Comparison of ENCODE assay signal across 1 cellular context in genomic region chr17:43367588-43368242, GRCh38.
A peak's percentile ranks its signal among the peaks of the same experiment; 100 is the strongest.
TF ChIP-seq lines count a peak whose summit lies in the region.

No MANE protein-coding gene starts in this region.

TF ChIP-seq in HepG2, 621 proteins besides CTCF, POLR2A, EP300 and RAD21 (continued from another document and continues in another):
- TF ChIP-seq ZNF281 (CRISPR knock-in tag; IDR thresholded peaks at IDR 0.05; ENCODE audit: borderline replicate concordance) (peak; percentile 20; the same call in 1 of the 2 replicates), ZNF589 (CRISPR knock-in tag; conservative IDR thresholded peaks at IDR 0.05) (peak; percentile 84; the same call in 1 of the 2 replicates), AGO1 (IDR thresholded peaks at IDR 0.05; ENCODE audit: low read depth, low read length, poor library complexity, severe bottlenecking) (no peak), HNRNPK (IDR thresholded peaks at IDR 0.05; ENCODE audit: low read depth, low read length, poor library complexity, severe bottlenecking) (peak; percentile 54), DDIT3 (CRISPR knock-in tag; IDR thresholded peaks at IDR 0.05) (peak; percentile 52; the same call in 1 of the 2 replicates), BCL6 (CRISPR knock-in tag; IDR thresholded peaks at IDR 0.05) (peak; percentile 40), REL (CRISPR knock-in tag; conservative IDR thresholded peaks at IDR 0.05) (0 out of 2 replicates have a peak, but pooled peaks have one; percentile 19), CREB3 (CRISPR knock-in tag; IDR thresholded peaks at IDR 0.05) (0 out of 2 replicates have a peak, but pooled peaks have one; percentile 6), RBM22 (optimal IDR thresholded peaks at IDR 0.05; ENCODE audit: low read length) (peak; percentile 87), ZNF367 (CRISPR knock-in tag; IDR thresholded peaks at IDR 0.05; ENCODE audit: borderline replicate concordance) (no peak), KLF6 (CRISPR knock-in tag; IDR thresholded peaks at IDR 0.05) (no peak; the same call in 1 of the 2 replicates), SPEN (CRISPR knock-in tag; IDR thresholded peaks at IDR 0.05; ENCODE audit: low read depth) (0 out of 2 replicates have a peak, but pooled peaks have one; percentile 17), ZNF652 (CRISPR knock-in tag; IDR thresholded peaks at IDR 0.05; ENCODE audit: borderline replicate concordance, low read depth) (no peak), ZNF33A (CRISPR knock-in tag; IDR thresholded peaks at IDR 0.05; ENCODE audit: borderline replicate concordance) (peak; percentile 77; the same call in 1 of the 2 replicates), SMAD9 (CRISPR knock-in tag; IDR thresholded peaks at IDR 0.05) (no peak), DMTF1 (CRISPR knock-in tag; IDR thresholded peaks at IDR 0.05) (no peak), ZNF564 (CRISPR knock-in tag; IDR thresholded peaks at IDR 0.05) (0 out of 2 replicates have a peak, but pooled peaks have one; percentile 17), KDM5A (IDR thresholded peaks at IDR 0.05; ENCODE audit: borderline replicate concordance, low read length) (peak; percentile 18; the same call in 1 of the 2 replicates), CEBPG (CRISPR knock-in tag; IDR thresholded peaks at IDR 0.05) (0 out of 2 replicates have a peak, but pooled peaks have one; percentile 12), ZNF280D (CRISPR knock-in tag; IDR thresholded peaks at IDR 0.05) (peak; percentile 48; the same call in 1 of the 2 replicates), SNAPC2 (CRISPR knock-in tag; IDR thresholded peaks at IDR 0.05) (peak; percentile 100), KLF9 (CRISPR knock-in tag; IDR thresholded peaks at IDR 0.05; ENCODE audit: low read depth) (peak; percentile 87), ZNF75D (CRISPR knock-in tag; IDR thresholded peaks at IDR 0.05; ENCODE audit: borderline replicate concordance) (no peak), GFI1 (CRISPR knock-in tag; IDR thresholded peaks at IDR 0.05; ENCODE audit: borderline replicate concordance) (peak; percentile 48), KDM4B (CRISPR knock-in tag; IDR thresholded peaks at IDR 0.05) (peak; percentile 74), PREB (CRISPR knock-in tag; IDR thresholded peaks at IDR 0.05) (no peak), AHR (CRISPR knock-in tag; IDR thresholded peaks at IDR 0.05) (no peak), PAXIP1 (CRISPR knock-in tag; conservative IDR thresholded peaks at IDR 0.05) (0 out of 2 replicates have a peak, but pooled peaks have one; percentile 52), ZNF570 (CRISPR knock-in tag; IDR thresholded peaks at IDR 0.05; ENCODE audit: borderline replicate concordance) (no peak; the same call in 1 of the 2 replicates), STAT6 (CRISPR knock-in tag; IDR thresholded peaks at IDR 0.05; ENCODE audit: borderline replicate concordance) (0 out of 2 replicates have a peak, but pooled peaks have one; percentile 1), ATF7 (IDR thresholded peaks at IDR 0.05) (peak; percentile 47; the same call in 1 of the 2 replicates), ATF7 (CRISPR knock-in tag; IDR thresholded peaks at IDR 0.05) (no peak), ZNF782 (CRISPR knock-in tag; IDR thresholded peaks at IDR 0.05; ENCODE audit: borderline replicate concordance) (no peak), BRF2 (CRISPR knock-in tag; IDR thresholded peaks at IDR 0.05) (peak; percentile 62; the same call in 1 of the 2 replicates), GRHL1 (CRISPR knock-in tag; conservative IDR thresholded peaks at IDR 0.05) (no peak), ZMYM3 (CRISPR knock-in tag; IDR thresholded peaks at IDR 0.05) (no peak), ZNF3 (CRISPR knock-in tag; IDR thresholded peaks at IDR 0.05) (peak; percentile 54; the same call in 1 of the 2 replicates), SRSF9 (IDR thresholded peaks at IDR 0.05; ENCODE audit: borderline replicate concordance, insufficient read depth, low read depth, low read length, poor library complexity, severe bottlenecking) (no peak), EHMT2 (IDR thresholded peaks at IDR 0.05; ENCODE audit: borderline replicate concordance, low read depth, low read length) (no peak)
